In genomic region chr3:141386080-141386594, GRCh38 we compare ENCODE assay signal across 10 cellular contexts. TPM values are rescaled to one million over a fixed set of nuclear protein-coding genes. Genes with fewer than 3 reads are reported as not detected.
DNase-seq lines count a peak whose midpoint lies in the region; ATAC-seq and TF ChIP-seq lines count a peak whose summit lies in the region.
"Had no signal": no experiment of that assay in that cellular context is flagged by ENCODE, and none has a peak within 500 bp of the region (broad histone marks: within the 10 kb centered on the region; RNA-seq: fewer than 3 reads in every experiment).

No MANE protein-coding gene starts in this region.

- peaks cover 39% of the 10 kb centered on the region for H3K4me1 ChIP-seq in adipocyte (ENCODE audit: control insufficient read depth, insufficient read depth, low read length)
- H3K4me1 ChIP-seq in left lung: peaks cover 4 to 7% of the 10 kb centered on the region in 2 donors

- peak overlapping the region; percentile 38 to 52 for H3K4me3 Mint-ChIP-seq in activated T-cell treated with anti-CD3 and anti-CD28 coated beads, Interleukin-2, amount 50 U/mL, for 72 hours
- peak overlapping the region; percentile 82 for H3K4me3 Mint-ChIP-seq in type B pancreatic cell
- H3K4me3 Mint-ChIP-seq in T-helper 2 cell treated with Interferon-gamma antibody and Interleukin-4, amounts not matched to agents 5 μg/mL and 100 μg/mL, for 36 hours: no peak overlapping the region
- H3K4me3 Mint-ChIP-seq: activated naive CD8-positive, alpha-beta T cell treated with anti-CD3 and anti-CD28 coated beads, Interleukin-2, amount 10 ng/mL, durations not matched to agents 7 days and 5 days; nephron progenitor cell had no signal

- peaks cover 14% of the 10 kb centered on the region for H3K27me3 Mint-ChIP-seq in activated T-cell treated with anti-CD3 and anti-CD28 coated beads, Interleukin-2, amount 50 U/mL, for 72 hours (ENCODE audit: low read depth)
- no peaks in the 10 kb centered on the region for H3K27me3 Mint-ChIP-seq in type B pancreatic cell
- H3K27me3 Mint-ChIP-seq in T-helper 2 cell treated with Interferon-gamma antibody and Interleukin-4, amounts not matched to agents 5 μg/mL and 100 μg/mL, for 36 hours (ENCODE audit: low read depth): peaks cover 10% of the 10 kb centered on the region

- no peaks in the 10 kb centered on the region for H3K9me3 ChIP-seq in adipocyte (ENCODE audit: control insufficient read depth, low read length)
- no peaks in the 10 kb centered on the region for H3K9me3 ChIP-seq in left lung

- peak overlapping the region; percentile 51 to 79 for H3K27ac ChIP-seq in left lung

- H3K36me3 Mint-ChIP-seq in activated T-cell treated with anti-CD3 and anti-CD28 coated beads, Interleukin-2, amount 50 U/mL, for 72 hours (ENCODE audit: insufficient read depth in 2 of 2): no peaks in the 10 kb centered on the region
- H3K36me3 Mint-ChIP-seq in type B pancreatic cell: no peaks in the 10 kb centered on the region
- H3K36me3 Mint-ChIP-seq in T-helper 2 cell treated with Interferon-gamma antibody and Interleukin-4, amounts not matched to agents 5 μg/mL and 100 μg/mL, for 36 hours (ENCODE audit: low read depth): no peaks in the 10 kb centered on the region

- no peaks in the 10 kb centered on the region for H3K9me3 Mint-ChIP-seq in activated T-cell treated with anti-CD3 and anti-CD28 coated beads, Interleukin-2, amount 50 U/mL, for 72 hours
- no peaks in the 10 kb centered on the region for H3K9me3 Mint-ChIP-seq in type B pancreatic cell
- no peaks in the 10 kb centered on the region for H3K9me3 Mint-ChIP-seq in T-helper 2 cell treated with Interferon-gamma antibody and Interleukin-4, amounts not matched to agents 5 μg/mL and 100 μg/mL, for 36 hours
- H3K9me3 Mint-ChIP-seq: activated naive CD8-positive, alpha-beta T cell treated with anti-CD3 and anti-CD28 coated beads, Interleukin-2, amount 10 ng/mL, durations not matched to agents 7 days and 5 days; nephron progenitor cell had no signal

- H3K9ac ChIP-seq in adipocyte (ENCODE audit: low read length): peak overlapping the region; percentile 83

- intact Hi-C loops in left lung (cut with DNase I): no loop called here

- peaks cover 20% of the 10 kb centered on the region for H3K4me1 Mint-ChIP-seq in activated T-cell treated with anti-CD3 and anti-CD28 coated beads, Interleukin-2, amount 50 U/mL, for 72 hours (ENCODE audit: low read depth)
- H3K4me1 Mint-ChIP-seq in type B pancreatic cell (ENCODE audit: unreplicated experiment): peaks cover 55% of the 10 kb centered on the region
- peaks cover 10% of the 10 kb centered on the region for H3K4me1 Mint-ChIP-seq in T-helper 2 cell treated with Interferon-gamma antibody and Interleukin-4, amounts not matched to agents 5 μg/mL and 100 μg/mL, for 36 hours (ENCODE audit: low read depth)

- no peak for DNase-seq in activated T-cell treated with anti-CD3 and anti-CD28 coated beads, Interleukin-2, amount 50 U/mL, for 72 hours
- no peak for DNase-seq in activated T-cell treated with anti-CD3 and anti-CD28 coated beads, Interleukin-2, amount 50 U/mL, for 1 hour
- DNase-seq in adipocyte (ENCODE audit: low read depth) (peak; percentile 7), left lung (no peak), type B pancreatic cell (ENCODE audit: extremely low spot score, unreplicated experiment) (no peak), A172 (ENCODE audit: low spot score) (no peak)
- no peak for DNase-seq in stimulated activated naive CD8-positive, alpha-beta T cell treated with anti-CD3 and anti-CD28 coated beads, Interleukin-15, Interleukin-2, amounts not matched to agents 100 U/mL and 50 U/mL, for 24 hours
- DNase-seq in T-helper 2 cell treated with Interferon-gamma antibody and Interleukin-4, amounts not matched to agents 5 μg/mL and 100 μg/mL, for 36 hours (ENCODE audit: low spot score): no peak
- DNase-seq: activated naive CD8-positive, alpha-beta T cell treated with anti-CD3 and anti-CD28 coated beads, Interleukin-2, amount 10 ng/mL, durations not matched to agents 7 days and 5 days; nephron progenitor cell had no signal

- TF ChIP-seq CTCF in left lung (IDR thresholded peaks at IDR 0.05) (no peak), type B pancreatic cell (conservative IDR thresholded peaks at IDR 0.05) (no peak)

- peak overlapping the region; percentile 28 for H3K27ac Mint-ChIP-seq in activated T-cell treated with anti-CD3 and anti-CD28 coated beads, Interleukin-2, amount 50 U/mL, for 72 hours
- H3K27ac Mint-ChIP-seq in type B pancreatic cell: peak overlapping the region; percentile 97
- H3K27ac Mint-ChIP-seq in T-helper 2 cell treated with Interferon-gamma antibody and Interleukin-4, amounts not matched to agents 5 μg/mL and 100 μg/mL, for 36 hours: no peak overlapping the region
- H3K27ac Mint-ChIP-seq: activated naive CD8-positive, alpha-beta T cell treated with anti-CD3 and anti-CD28 coated beads, Interleukin-2, amount 10 ng/mL, durations not matched to agents 7 days and 5 days; nephron progenitor cell had no signal

- peak overlapping the region; percentile 81 for H3K4me3 ChIP-seq in adipocyte (ENCODE audit: low read length)
- peak overlapping the region; percentile 14 to 17 for H3K4me3 ChIP-seq in left lung

- no peak for ATAC-seq in activated T-cell treated with anti-CD3 and anti-CD28 coated beads, Interleukin-2, amount 50 U/mL, for 72 hours (replicated peaks in 1 of 2)
- peak; percentile 27 for ATAC-seq in left lung
- ATAC-seq in stimulated activated naive CD8-positive, alpha-beta T cell treated with anti-CD3 and anti-CD28 coated beads, Interleukin-15, Interleukin-2, amounts not matched to agents 100 U/mL and 50 U/mL, for 24 hours: no peak

- H3K27me3 ChIP-seq in adipocyte (replicated peaks; ENCODE audit: control insufficient read depth, insufficient read depth, low read length) (no peaks in the 10 kb centered on the region), left lung (no peaks in the 10 kb centered on the region)

- H3K36me3 ChIP-seq in adipocyte (ENCODE audit: control insufficient read depth, insufficient read depth, low read length, severe bottlenecking): peaks cover 17% of the 10 kb centered on the region
- peaks cover 0 to 13% of the 10 kb centered on the region in 2 donors for H3K36me3 ChIP-seq in left lung

RNA-seq across cellular contexts. Expression of gene ZBTB38, which starts 17.8 kb away (rescaled TPM):
- total RNA-seq in activated T-cell treated with anti-CD3 and anti-CD28 coated beads, Interleukin-2, amount 50 U/mL, for 72 hours: 10 to 100 TPM; 50.7 to 82.9 TPM
- total RNA-seq in left lung (10 to 100 TPM; 84.0 to 91.4 TPM), type B pancreatic cell (ENCODE audit: low replicate concordance) (29.4 and 35.4 TPM in 2 replicates)
- 81.2 and 94.1 TPM in 2 replicates for total RNA-seq in A172 (2014; rRNA removed; shearing (Covaris generic))
